Comparison of ENCODE assay signal across 1 cellular context in genomic region chr17:13395346-13395745, GRCh38.
TF ChIP-seq lines count a peak whose summit lies in the region.

No MANE protein-coding gene starts in this region.

TF ChIP-seq in IMR-90, 13 proteins besides CTCF, POLR2A, EP300 and RAD21 (continued from another document):
- TF ChIP-seq, protein P1, sequence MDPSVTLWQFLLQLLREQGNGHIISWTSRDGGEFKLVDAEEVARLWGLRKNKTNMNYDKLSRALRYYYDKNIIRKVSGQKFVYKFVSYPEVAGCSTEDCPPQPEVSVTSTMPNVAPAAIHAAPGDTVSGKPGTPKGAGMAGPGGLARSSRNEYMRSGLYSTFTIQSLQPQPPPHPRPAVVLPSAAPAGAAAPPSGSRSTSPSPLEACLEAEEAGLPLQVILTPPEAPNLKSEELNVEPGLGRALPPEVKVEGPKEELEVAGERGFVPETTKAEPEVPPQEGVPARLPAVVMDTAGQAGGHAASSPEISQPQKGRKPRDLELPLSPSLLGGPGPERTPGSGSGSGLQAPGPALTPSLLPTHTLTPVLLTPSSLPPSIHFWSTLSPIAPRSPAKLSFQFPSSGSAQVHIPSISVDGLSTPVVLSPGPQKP (IDR thresholded peaks at IDR 0.05; ENCODE audit: borderline replicate concordance, low read depth, low read length): no peak
- TF ChIP-seq CEBPB (IDR thresholded peaks at IDR 0.05; ENCODE audit: low read depth, low read length): no peak
- TF ChIP-seq MAFK (IDR thresholded peaks at IDR 0.05; ENCODE audit: low read depth, low read length): no peak
